ENCODE assay signal across 12 cellular contexts in genomic region chr1:67463298-67463960, GRCh38. TPM values are rescaled to one million over a fixed set of nuclear protein-coding genes. Genes with fewer than 3 reads are reported as not detected.
DNase-seq lines count a peak whose midpoint lies in the region; ATAC-seq, FAIRE-seq and TF ChIP-seq lines count a peak whose summit lies in the region.
"Had no signal": no experiment of that assay in that cellular context is flagged by ENCODE, and none has a peak within 500 bp of the region (broad histone marks: within the 10 kb centered on the region; RNA-seq: fewer than 3 reads in every experiment).

No MANE protein-coding gene starts in this region.

- no peak overlapping the region for H3K4ac ChIP-seq in H1 (replicated peaks; ENCODE audit: insufficient read length, low read depth, low read length)

- TF ChIP-seq EP300 in H1 (IDR thresholded peaks at IDR 0.05; ENCODE audit: borderline replicate concordance in 1 of 2, low read depth in 2 of 2, low read length in 2 of 2) = no peak

- 65% methylated on average over 8 of the region's 8 CpGs; no CpG with 5 or more reads in 1 of the 2 experiments for WGBS in H1 (ENCODE audit: extremely low coverage in 1 of 2, insufficient coverage in 1 of 2, insufficient read length in 1 of 2, insufficient replicate concordance in 2 of 2, low coverage in 1 of 2, low lambda C conversion rate in 2 of 2, missing lambda C conversion rate in 1 of 2), 2 experiments

- no peaks in the 10 kb centered on the region for H3K79me1 ChIP-seq in H1 (ENCODE audit: low read depth, low read length)

- no peak overlapping the region for H4K91ac ChIP-seq in H1 (replicated peaks; ENCODE audit: insufficient read length, low read length)

- POLR2A ChIA-PET in H1 (lab: Charles Lee; ENCODE audit: partially characterized antibody) = interaction anchor here (0.6 to 7.2 kb wide), 5 partner anchors 16 to 58 kb away, joined by 3 to 72 read pairs (median 3); partner anchors contain the start of gene SERBP1

- H3K4me2 ChIP-seq in H1 (ENCODE audit: insufficient read depth in 1 of 2, low read depth in 2 of 2, low read length in 2 of 2) = peak overlapping the region; percentile 12 to 43; a peak in 2 of 4 replicates

- H3K79me2 ChIP-seq in H1 (ENCODE audit: control insufficient read depth in 1 of 2, insufficient read depth in 2 of 2, low read length in 2 of 2) = no peaks in the 10 kb centered on the region

- no peak overlapping the region for H2AFZ ChIP-seq in H1 (ENCODE audit: low read length)

- FAIRE-seq in H1 (lab: Jason Lieb, UNC) = peak; percentile 75
- FAIRE-seq: A204.1 had no signal

- no peak for TF ChIP-seq RAD21 in H1 (IDR thresholded peaks at IDR 0.05 in 1 of 2, conservative IDR thresholded peaks at IDR 0.05 in 1 of 2; ENCODE audit: low read depth in 2 of 2, low read length in 2 of 2)

- no peak overlapping the region for H4K8ac ChIP-seq in H1 (ENCODE audit: extremely low read depth, insufficient read depth, low read length)

- intact Hi-C loops in gastrocnemius medialis (cut with DNase I; ENCODE audit: low total_unique reads) = no loop called here

- H3K23me2 ChIP-seq in H1 (ENCODE audit: low read depth, low read length) = no peaks in the 10 kb centered on the region; the same call in 1 of the 2 replicates

- H3K23ac ChIP-seq in H1 (ENCODE audit: insufficient read length) = no peak overlapping the region

- H3K27me3 ChIP-seq in H1 (replicated peaks in 1 of 4; ENCODE audit: control insufficient read depth in 3 of 4, extremely low read depth in 1 of 4, insufficient read depth in 3 of 4, low read length in 3 of 4) (no peaks in the 10 kb centered on the region), gastrocnemius medialis (no peaks in the 10 kb centered on the region)

- CTCF ChIA-PET in H1 (lab: Charles Lee; ENCODE audit: partially characterized antibody) = interaction anchor here (0.7 to 3.5 kb wide), 14 partner anchors 11 to 297 kb away, joined by 3 to 10 read pairs (median 4); no protein-coding TSS in a partner anchor

- H3K27ac ChIP-seq in H1 (ENCODE audit: low read depth, low read length) (no peak overlapping the region), gastrocnemius medialis (peak overlapping the region; percentile 79 to 83 (median 80))

- no peak overlapping the region for H2BK120ac ChIP-seq in H1 (replicated peaks; ENCODE audit: low read depth, low read length)

- in situ Hi-C loops in gastrocnemius medialis (cut with MboI; ENCODE audit: low sequenced_read_pairs in 4 of 4) = no loop called here

- TF ChIP-seq CTCF in H1 (IDR thresholded peaks at IDR 0.05; ENCODE audit: control extremely low read depth in 1 of 3, insufficient read depth in 1 of 3, low read depth in 1 of 3, low read length in 3 of 3) (no peak), gastrocnemius medialis (IDR thresholded peaks at IDR 0.05 in 4 of 5, conservative IDR thresholded peaks at IDR 0.05 in 1 of 5) (no peak)

- H2BK5ac ChIP-seq in H1 (ENCODE audit: low read depth, low read length) = no peak overlapping the region

- no peak overlapping the region for H2BK20ac ChIP-seq in H1 (ENCODE audit: low read length)

- H3K14ac ChIP-seq in H1 (ENCODE audit: insufficient read length) = no peak overlapping the region

- TF ChIP-seq POLR2A in H1 (IDR thresholded peaks at IDR 0.05; ENCODE audit: control extremely low read depth in 1 of 2, low read depth in 2 of 2, low read length in 2 of 2) (no peak), gastrocnemius medialis (IDR thresholded peaks at IDR 0.05) (no peak)

- ATAC-seq in gastrocnemius medialis (no peak), GM18520 (IDR thresholded peaks at IDR 0.05; ENCODE audit: unreplicated experiment) (no peak), HG02798 (IDR thresholded peaks at IDR 0.05; ENCODE audit: poor library complexity, unreplicated experiment) (no peak)
- ATAC-seq: Panc1 had no signal

- peaks cover 4 to 21% (median 19%) of the 10 kb centered on the region in 4 experiments; a peak in 6 of 7 replicates for H3K4me1 ChIP-seq in H1 (replicated peaks in 1 of 4; ENCODE audit: control insufficient read depth in 3 of 4, insufficient read depth in 4 of 4, low read length in 3 of 4)
- H3K4me1 ChIP-seq in gastrocnemius medialis = peaks cover 40 to 46% of the 10 kb centered on the region in 2 donors

- H3K56ac ChIP-seq in H1 (replicated peaks; ENCODE audit: insufficient read length, low read depth, low read length) = no peak overlapping the region

- no peak overlapping the region for H2AK5ac ChIP-seq in H1 (ENCODE audit: low read depth, low read length)

- no peaks in the 10 kb centered on the region for H3K36me3 ChIP-seq in H1 (ENCODE audit: control insufficient read depth in 2 of 4, insufficient read depth in 4 of 4, low read length in 3 of 4)
- H3K36me3 ChIP-seq in gastrocnemius medialis = no peaks in the 10 kb centered on the region

- no peak overlapping the region for H2BK15ac ChIP-seq in H1 (ENCODE audit: low read length)

- H3K9me3 ChIP-seq in H1 (ENCODE audit: insufficient read depth in 2 of 2, low read depth in 1 of 2, low read length in 1 of 2) (no peaks in the 10 kb centered on the region), gastrocnemius medialis (no peaks in the 10 kb centered on the region)

- H2BK12ac ChIP-seq in H1 (ENCODE audit: low read depth, low read length) = no peak overlapping the region

- H3K4me3 ChIP-seq in H1 (ENCODE audit: extremely low read depth in 1 of 4, insufficient read depth in 2 of 4, low read depth in 3 of 4, low read length in 4 of 4) (no peak overlapping the region), gastrocnemius medialis (no peak overlapping the region)

- DNase-seq in NCI-H2029 (lab: John Stamatoyannopoulos, UW) = peak; percentile 25
- DNase-seq in NCI-H2029 treated with DMSO at 0.1 percent for 48 hours (lab: John Stamatoyannopoulos, UW) = no peak
- peak; percentile 62 for DNase-seq in NCI-H510A (lab: John Stamatoyannopoulos, UW)
- DNase-seq in H1 (ENCODE audit: low read depth in 1 of 2, low spot score in 2 of 2) = no peak
- no peak for DNase-seq in gastrocnemius medialis
- no peak for DNase-seq in stimulated activated naive CD4-positive, alpha-beta T cell (lab: John Stamatoyannopoulos, UW)
- DNase-seq: activated naive CD8-positive, alpha-beta T cell treated with anti-CD3 and anti-CD28 coated beads, Interleukin-2, amount 10 ng/mL, durations not matched to agents 7 days and 5 days; mammary epithelial cell had no signal

- H3K18ac ChIP-seq in H1 (ENCODE audit: extremely low read depth, low read length) = no peak overlapping the region; the same call in 1 of the 2 replicates

- H4K5ac ChIP-seq in H1 (ENCODE audit: insufficient read length, low read depth, low read length) = no peak overlapping the region

- H3K9ac ChIP-seq in H1 (replicated peaks in 1 of 4; ENCODE audit: extremely low read depth in 1 of 4, low read depth in 3 of 4, low read length in 3 of 4) = no peak overlapping the region; a peak in 1 of 7 replicates

- no peaks in the 10 kb centered on the region for H4K20me1 ChIP-seq in H1 (replicated peaks in 1 of 2; ENCODE audit: control insufficient read depth in 1 of 2, insufficient read depth in 2 of 2, low read length in 2 of 2)

TF ChIP-seq in H1, 55 proteins besides CTCF, POLR2A, EP300 and RAD21:
- peak; percentile 71 to 72; a peak in 2 of 4 replicates for TF ChIP-seq SIN3A (conservative IDR thresholded peaks at IDR 0.05 in 1 of 2, IDR thresholded peaks at IDR 0.05 in 1 of 2; ENCODE audit: low read depth in 1 of 2, low read length in 2 of 2)
- TF ChIP-seq KDM1A (IDR thresholded peaks at IDR 0.05; ENCODE audit: borderline replicate concordance, low read length) = no peak

RNA-seq across cellular contexts. Expression of gene SERBP1, which starts 33.2 kb away (rescaled TPM):
- 536 and 539 TPM in 2 replicates for total RNA-seq in H1 (2021; fragmentation: NEBNext Ultra II Directional; extraction: Animal tissue kit (Norgen Biotek cat#: 25700))
- 220 and 229 TPM in 2 replicates for polyA plus RNA-seq in H1 (2011; rRNA removed)
- 513 TPM for polyA plus RNA-seq in H1 (2011; cell fraction: cytosol; rRNA removed)
- 129 TPM for polyA plus RNA-seq in H1 (2011; cell fraction: nucleus; rRNA removed)
- 435 to 536 TPM (median 461 TPM) in 4 replicates for polyA plus RNA-seq in H1 (2012, experiment 1 of 2)
- polyA plus RNA-seq in H1 (2012, experiment 2 of 2) = 73.0 TPM
- 541 TPM for polyA plus RNA-seq in H1 (2013, experiment 1 of 2)
- 542 TPM for polyA plus RNA-seq in H1 (2013, experiment 2 of 2)
- polyA minus RNA-seq in H1 (2011; rRNA and poly(A)+ RNA removed) = 94.6 and 100 TPM in 2 replicates
- 229 TPM for polyA minus RNA-seq in H1 (2011; cell fraction: cytosol; rRNA and poly(A)+ RNA removed)
- 159 TPM for polyA minus RNA-seq in H1 (2011; cell fraction: nucleus; rRNA and poly(A)+ RNA removed)
- total RNA-seq in gastrocnemius medialis = 100 to 1,000 TPM; 249 to 353 (median 311) TPM

Comparison
In these comparisons a context has a peak if more than half of its experiments do, and no peak if none do; other contexts are left out.
1. DNase-seq: peak in NCI-H2029 (single experiment) and NCI-H510A (single experiment); none in NCI-H2029 treated with DMSO at 0.1 percent for 48 hours (single experiment), H1 (0 of 2), gastrocnemius medialis (0 of 2) and stimulated activated naive CD4-positive, alpha-beta T cell (0 of 6).